16 cellular contexts compared by ENCODE assay signal in genomic region chr5:5979362-5979760, GRCh38.
A peak's percentile ranks its signal among the peaks of the same experiment; 100 is the strongest.
DNase-seq lines count a peak whose midpoint lies in the region; ATAC-seq and TF ChIP-seq lines count a peak whose summit lies in the region.
"Had no signal": no experiment of that assay in that cellular context is flagged by ENCODE, and none has a peak within 500 bp of the region (broad histone marks: within the 10 kb centered on the region; RNA-seq: fewer than 3 reads in every experiment).

No MANE protein-coding gene starts in this region.

- H2AFZ ChIP-seq in MM.1S (ENCODE audit: low read length): peak overlapping the region; percentile 18; the same call in 1 of the 2 replicates

- no peaks in the 10 kb centered on the region for H3K79me2 ChIP-seq in MM.1S (ENCODE audit: low read length)

- H4K20me1 ChIP-seq in MM.1S (ENCODE audit: insufficient read depth, low read length): no peaks in the 10 kb centered on the region

- no peaks in the 10 kb centered on the region for H3K27me3 ChIP-seq in MM.1S (replicated peaks; ENCODE audit: insufficient read depth, low read length)
- H3K27me3 ChIP-seq in testis: no peaks in the 10 kb centered on the region

- H3K36me3 ChIP-seq in MM.1S (replicated peaks; ENCODE audit: insufficient read depth, low read length) (no peaks in the 10 kb centered on the region), testis (ENCODE audit: low read depth, missing control alignments) (no peaks in the 10 kb centered on the region)

- H3K9me3 ChIP-seq in MM.1S (replicated peaks; ENCODE audit: insufficient read depth, low read length) (no peaks in the 10 kb centered on the region), testis (no peaks in the 10 kb centered on the region)

- no peak overlapping the region for H3K4me3 ChIP-seq in MM.1S (ENCODE audit: low read length)
- H3K4me3 ChIP-seq in testis: no peak overlapping the region

- intact Hi-C loops in testis (cut with DNase I; ENCODE audit: low total_unique reads): no loop called here

- no peak overlapping the region for H3K9ac ChIP-seq in MM.1S (ENCODE audit: low read length)

- ATAC-seq in HG03045 (IDR thresholded peaks at IDR 0.05; ENCODE audit: unreplicated experiment) (no peak), HG03521 (IDR thresholded peaks at IDR 0.05; ENCODE audit: unreplicated experiment) (no peak), HG03280 (IDR thresholded peaks at IDR 0.05; ENCODE audit: unreplicated experiment) (no peak)
- ATAC-seq: naive thymus-derived CD4-positive, alpha-beta T cell; stimulated activated naive CD8-positive, alpha-beta T cell treated with anti-CD3 and anti-CD28 coated beads, Interleukin-15, amount 100 ng/mL, for 72 hours had no signal

- peak overlapping the region; percentile 53; the same call in 1 of the 2 replicates for H3K27ac ChIP-seq in MM.1S (ENCODE audit: low read length)
- H3K27ac ChIP-seq in testis: no peak overlapping the region
- H3K27ac ChIP-seq: HL-60 had no signal

- 66 to 78% methylated on average over 3 of the region's 3 CpGs for WGBS in testis, 2 donors

- peaks cover 17% of the 10 kb centered on the region for H3K4me1 ChIP-seq in MM.1S (ENCODE audit: low read length)
- no peaks in the 10 kb centered on the region for H3K4me1 ChIP-seq in testis

- no peaks in the 10 kb centered on the region for H3K9me2 ChIP-seq in MM.1S (replicated peaks; ENCODE audit: insufficient read depth, low read length)

- peak overlapping the region; percentile 2 for H3K4me2 ChIP-seq in MM.1S (ENCODE audit: low read depth, low read length)

- no peak for TF ChIP-seq POLR2A in testis (IDR thresholded peaks at IDR 0.05)

- H3F3A ChIP-seq in MM.1S (ENCODE audit: insufficient read depth, low read length): no peaks in the 10 kb centered on the region

- TF ChIP-seq CTCF in MM.1S (IDR thresholded peaks at IDR 0.05; ENCODE audit: low read length): no peak
- TF ChIP-seq CTCF in testis (IDR thresholded peaks at IDR 0.05): no peak

- DNase-seq in MM.1S (peak; percentile 94), amniotic epithelial cell (ENCODE audit: low read depth) (peak; percentile 1), kidney glomerular epithelial cell (lab: John Stamatoyannopoulos, UW) (peak; percentile 19), testis (peak; percentile 29)
- no peak for DNase-seq in activated effector memory CD4-positive, alpha-beta T cell treated with anti-CD3 and anti-CD28 coated beads, Interleukin-2, amount 50 U/mL, for 16 hours
- DNase-seq: activated T-cell treated with anti-CD3 and anti-CD28 coated beads, Interleukin-2, amount 50 U/mL, for 24 hours; amniotic stem cell; CD8-positive, alpha-beta memory T cell; HCEC 1CT; naive thymus-derived CD4-positive, alpha-beta T cell; stimulated activated naive CD8-positive, alpha-beta T cell treated with anti-CD3 and anti-CD28 coated beads, Interleukin-15, amount 100 ng/mL, for 72 hours; T-helper 1 cell had no signal
